Comparison of ENCODE assay signal across 8 cellular contexts in the genomic region with DNA sequence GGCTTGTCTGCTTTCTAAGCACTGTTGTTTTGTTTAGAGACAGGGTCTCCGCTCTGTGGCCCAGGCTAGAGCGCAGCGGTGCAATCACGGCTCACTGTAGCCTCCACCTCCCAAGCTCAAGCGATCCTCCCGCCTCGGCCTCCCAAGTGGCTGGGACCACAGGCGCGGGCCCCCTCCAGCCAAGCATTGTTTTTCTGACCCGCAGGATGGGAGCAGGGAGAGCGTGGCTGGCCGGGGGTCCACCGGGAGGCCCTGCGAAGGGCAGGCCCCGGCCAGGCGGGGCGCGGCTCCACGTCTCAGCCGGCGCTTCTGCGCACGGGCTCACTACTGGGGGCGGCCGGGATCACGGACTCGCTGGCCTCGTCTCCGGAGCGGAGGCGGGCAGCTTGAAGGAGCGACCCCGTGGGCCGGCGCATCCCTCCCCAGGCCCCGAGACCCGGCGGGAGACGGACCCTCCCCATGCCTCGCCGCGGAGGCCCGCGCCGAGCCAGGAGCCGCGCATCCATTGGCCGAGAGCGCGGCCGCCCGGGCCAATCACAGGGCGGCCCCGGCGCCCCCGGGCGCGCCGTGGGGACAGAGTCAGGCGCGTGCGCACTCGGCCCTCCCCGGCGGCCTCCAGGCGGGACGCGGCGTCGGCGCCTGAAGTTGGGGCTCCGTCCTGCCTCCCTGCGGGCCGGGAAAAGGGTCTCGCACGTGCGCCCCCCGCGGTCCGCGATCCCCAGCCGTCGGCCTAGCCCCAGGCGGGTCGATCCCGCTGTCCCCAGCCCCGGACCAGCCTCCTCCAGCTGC. TPM values are rescaled to one million over a fixed set of nuclear protein-coding genes. Genes with fewer than 3 reads are reported as not detected.
DNase-seq lines count a peak whose midpoint lies in the region; ATAC-seq, FAIRE-seq and TF ChIP-seq lines count a peak whose summit lies in the region.

No MANE protein-coding gene starts in this region.

- DNase-seq in D721Med (ENCODE audit: insufficient read length, low spot score) = peak; percentile 97
- DNase-seq in NCI-H510A treated with DMSO at 0.1 percent for 48 hours (lab: John Stamatoyannopoulos, UW) = peak; percentile 76
- peak; percentile 83 for DNase-seq in activated CD8-positive, alpha-beta memory T cell treated with anti-CD3 and anti-CD28 coated beads, Interleukin-2, amount 50 U/mL, for 4 hours
- peak; percentile 73 for DNase-seq in endothelial cell (ENCODE audit: low spot score)
- DNase-seq in midbrain (lab: John Stamatoyannopoulos, UW) = peak; percentile 84
- DNase-seq in stimulated activated CD8-positive, alpha-beta memory T cell treated with anti-CD3 and anti-CD28 coated beads, Interleukin-15, amount 100 ng/mL, for 48 hours (ENCODE audit: low read depth in 2 of 2) = peak; percentile 65 to 77

- no peaks in the 10 kb centered on the region for H3K9me3 Mint-ChIP-seq in endothelial cell (ENCODE audit: unreplicated experiment)

- H3K36me3 Mint-ChIP-seq in endothelial cell (ENCODE audit: low read depth, unreplicated experiment) = no peaks in the 10 kb centered on the region

- peaks cover 15% of the 10 kb centered on the region for H3K4me1 Mint-ChIP-seq in endothelial cell (ENCODE audit: unreplicated experiment)

- ATAC-seq in HG02678 (IDR thresholded peaks at IDR 0.05; ENCODE audit: unreplicated experiment) = peak; percentile 56
- no peak for ATAC-seq in GM18873 (IDR thresholded peaks at IDR 0.05; ENCODE audit: low FRiP score, unreplicated experiment)

- H3K27ac Mint-ChIP-seq in endothelial cell (ENCODE audit: unreplicated experiment) = peak overlapping the region; percentile 61

- no peak for FAIRE-seq in D721Med (lab: Jason Lieb, UNC)

- TF ChIP-seq CTCF in D721Med (IDR thresholded peaks at IDR 0.05; ENCODE audit: insufficient read depth, missing control alignments) = no peak
- no peak for TF ChIP-seq CTCF in endothelial cell (IDR thresholded peaks at IDR 0.05; ENCODE audit: unreplicated experiment)

- H3K4me3 Mint-ChIP-seq in endothelial cell (ENCODE audit: unreplicated experiment) = no peak overlapping the region

- peaks cover 12% of the 10 kb centered on the region for H3K27me3 Mint-ChIP-seq in endothelial cell (ENCODE audit: unreplicated experiment)

RNA-seq across cellular contexts. Expression of a gene that starts 24.9 kb away (rescaled TPM):
- 4,184 TPM for total RNA-seq in endothelial cell (ENCODE audit: unreplicated experiment)

RNA-seq across cellular contexts. Expression of a gene that starts 40.5 kb away (rescaled TPM):
- 1.5 TPM for total RNA-seq in endothelial cell (ENCODE audit: unreplicated experiment)
